Comparison of ENCODE assay signal across 20 cellular contexts in genomic region chr15:38427380-38427779, GRCh38. TPM values are rescaled to one million over a fixed set of nuclear protein-coding genes. Genes with fewer than 3 reads are reported as not detected.
DNase-seq lines count a peak whose midpoint lies in the region; TF ChIP-seq lines count a peak whose summit lies in the region.
"Had no signal": no experiment of that assay in that cellular context is flagged by ENCODE, and none has a peak within 500 bp of the region (broad histone marks: within the 10 kb centered on the region; RNA-seq: fewer than 3 reads in every experiment).

No MANE protein-coding gene starts in this region.

- H3K27ac ChIP-seq in endodermal cell (ENCODE audit: low read depth, low read length) = no peak overlapping the region
- H3K27ac ChIP-seq: GM23248, SJSA1 had no signal

- H3K4me1 Mint-ChIP-seq in endodermal cell (no peaks in the 10 kb centered on the region), nephron progenitor cell (no peaks in the 10 kb centered on the region)
- H3K4me1 Mint-ChIP-seq: CD4-positive, alpha-beta memory T cell had no signal

- WGBS in endodermal cell (ENCODE audit: insufficient coverage in 1 of 2, insufficient read length in 1 of 2), 2 experiments = 82 to 86% methylated on average over 1 of the region's 1 CpG

- H3K36me3 ChIP-seq in endodermal cell (ENCODE audit: control insufficient read depth, insufficient read depth, low read length) = no peaks in the 10 kb centered on the region
- H3K36me3 ChIP-seq: BE2C, MG63, SJSA1 had no signal

- no peaks in the 10 kb centered on the region for H3K9me3 Mint-ChIP-seq in endodermal cell
- peaks cover 3% of the 10 kb centered on the region for H3K9me3 Mint-ChIP-seq in nephron progenitor cell
- H3K9me3 Mint-ChIP-seq: HFFc6 had no signal

- H3K4me3 Mint-ChIP-seq in endodermal cell (no peak overlapping the region), nephron progenitor cell (no peak overlapping the region)
- H3K4me3 Mint-ChIP-seq: CD4-positive, alpha-beta memory T cell; HFFc6 had no signal

- DNase-seq in DMS53 treated with DMSO at 0.1 percent for 48 hours (lab: John Stamatoyannopoulos, UW; ENCODE audit: unreplicated experiment) (peak; percentile 12), NCI-H69 (lab: John Stamatoyannopoulos, UW) (peak; percentile 6), endodermal cell (no peak), cerebellar nuclear complex (lab: John Stamatoyannopoulos, UW) (no peak), nephron progenitor cell (no peak), AG08395 (ENCODE audit: low spot score) (no peak)
- DNase-seq: BE2C; CD4-positive, alpha-beta memory T cell; GF-D8; GM23248; HFFc6; KG1; MG63; NCI-H1105 treated with DMSO at 0.1 percent for 48 hours; NCI-H187 treated with DMSO at 0.1 percent for 48 hours; NCI-H2171; NCI-H510A; SW 1271 had no signal

- peaks cover 31% of the 10 kb centered on the region for H3K27me3 Mint-ChIP-seq in endodermal cell (ENCODE audit: insufficient read depth)
- H3K27me3 Mint-ChIP-seq in nephron progenitor cell (ENCODE audit: low read depth, poor library complexity) = peaks cover 8% of the 10 kb centered on the region

- no peaks in the 10 kb centered on the region for H3K4me1 ChIP-seq in endodermal cell (ENCODE audit: control insufficient read depth, insufficient read depth, low read length)
- H3K4me1 ChIP-seq: BE2C, SJSA1 had no signal

- H3K27ac Mint-ChIP-seq in endodermal cell (no peak overlapping the region), nephron progenitor cell (no peak overlapping the region)
- H3K27ac Mint-ChIP-seq: CD4-positive, alpha-beta memory T cell; HFFc6 had no signal

- no peak overlapping the region for H3K9ac ChIP-seq in endodermal cell (ENCODE audit: extremely low read depth, low read length, poor library complexity, severe bottlenecking)
- H3K9ac ChIP-seq: GM23248 had no signal

- H3K9me3 ChIP-seq in endodermal cell (ENCODE audit: control insufficient read depth, low read length) = peaks cover 6% of the 10 kb centered on the region
- H3K9me3 ChIP-seq: SJSA1 had no signal

- H3K27me3 ChIP-seq in endodermal cell (ENCODE audit: control insufficient read depth, insufficient read depth, low read length, poor library complexity, severe bottlenecking) = peaks cover 2% of the 10 kb centered on the region
- H3K27me3 ChIP-seq: MG63 had no signal

- H3K36me3 Mint-ChIP-seq in endodermal cell (ENCODE audit: low read depth) = no peaks in the 10 kb centered on the region
- no peaks in the 10 kb centered on the region for H3K36me3 Mint-ChIP-seq in nephron progenitor cell (ENCODE audit: low read depth)
- H3K36me3 Mint-ChIP-seq: CD4-positive, alpha-beta memory T cell had no signal

- TF ChIP-seq CTCF in GM12873 (IDR thresholded peaks at IDR 0.05; ENCODE audit: insufficient read depth, low read depth, low read length, missing control alignments) = peak; percentile 15
- TF ChIP-seq CTCF in endodermal cell (conservative IDR thresholded peaks at IDR 0.05) = peak; percentile 50
- no peak for TF ChIP-seq CTCF in nephron progenitor cell (IDR thresholded peaks at IDR 0.05)

- H3K4me3 ChIP-seq in endodermal cell (ENCODE audit: low read length) = no peak overlapping the region
- H3K4me3 ChIP-seq: GM23248, MG63, SJSA1 had no signal

RNA-seq across cellular contexts. Expression of gene FAM98B, which starts 26.5 kb away (rescaled TPM):
- total RNA-seq in endodermal cell = 10 to 100 TPM; 54.3 to 55.9 TPM
- polyA plus RNA-seq in endodermal cell (2013, experiment 1 of 2) = 58.9 TPM
- 68.2 TPM for polyA plus RNA-seq in endodermal cell (2013, experiment 2 of 2)

Comparison
In these comparisons a context has a peak if more than half of its experiments do, and no peak if none do; other contexts are left out.
1. DNase-seq: peak in DMS53 treated with DMSO at 0.1 percent for 48 hours (single experiment) and NCI-H69 (single experiment); none in endodermal cell (single experiment), cerebellar nuclear complex (0 of 2), nephron progenitor cell (single experiment) and AG08395 (single experiment).